14 cellular contexts compared by ENCODE assay signal in the genomic region with DNA sequence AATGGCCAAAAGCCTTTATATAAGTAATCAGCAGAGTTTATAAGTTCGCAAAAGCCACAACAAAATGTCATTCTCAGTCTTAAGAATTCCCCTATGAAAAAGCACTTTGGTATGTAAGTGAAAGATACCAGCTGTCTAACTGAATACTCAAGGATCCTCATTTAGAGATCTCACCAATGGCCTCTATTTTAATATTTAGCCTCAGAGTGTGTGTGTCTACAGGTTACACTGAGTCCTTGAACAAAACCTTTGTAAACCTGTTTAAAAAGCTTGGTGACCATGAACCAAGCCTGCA. TPM values are rescaled to one million over a fixed set of nuclear protein-coding genes. Genes with fewer than 3 reads are reported as not detected.
A peak's percentile ranks its signal among the peaks of the same experiment; 100 is the strongest.
DNase-seq lines count a peak whose midpoint lies in the region; ATAC-seq, FAIRE-seq and TF ChIP-seq lines count a peak whose summit lies in the region.
"Not testable (repeated sequence)": the region's sequence is repeated elsewhere in the genome, so short reads cannot be mapped to it uniquely, and the experiment has no call there.
"Had no signal": no experiment of that assay in that cellular context is flagged by ENCODE, and none has a peak within 500 bp of the region (broad histone marks: within the 10 kb centered on the region; RNA-seq: fewer than 3 reads in every experiment).

No MANE protein-coding gene starts in this region.

- not testable (repeated sequence) for DNase-seq in GM12891 (ENCODE audit: insufficient read length, low spot score); activated T-cell treated with anti-CD3 and anti-CD28 coated beads, Interleukin-2, amount 50 U/mL, for 4 hours

- H3K36me3 Mint-ChIP-seq in activated T-cell treated with anti-CD3 and anti-CD28 coated beads, Interleukin-2, amount 50 U/mL, for 4 hours (ENCODE audit: insufficient read depth); stimulated activated memory B cell treated with anti-CD40 and anti-IgM and Interleukin-4, amounts not matched to agents 10 μg/mL and 1 μg/mL and 100 μg/mL, for 72 hours: not testable (repeated sequence)

- not testable (repeated sequence) for H3K4me3 Mint-ChIP-seq in activated T-cell treated with anti-CD3 and anti-CD28 coated beads, Interleukin-2, amount 50 U/mL, for 4 hours; stimulated activated memory B cell treated with anti-CD40 and anti-IgM and Interleukin-4, amounts not matched to agents 10 μg/mL and 1 μg/mL and 100 μg/mL, for 72 hours

- H3K4me1 Mint-ChIP-seq in activated T-cell treated with anti-CD3 and anti-CD28 coated beads, Interleukin-2, amount 50 U/mL, for 4 hours (ENCODE audit: low read depth); stimulated activated memory B cell treated with anti-CD40 and anti-IgM and Interleukin-4, amounts not matched to agents 10 μg/mL and 1 μg/mL and 100 μg/mL, for 72 hours: not testable (repeated sequence)

- H3K27me3 Mint-ChIP-seq in activated T-cell treated with anti-CD3 and anti-CD28 coated beads, Interleukin-2, amount 50 U/mL, for 4 hours (ENCODE audit: low read depth); stimulated activated memory B cell treated with anti-CD40 and anti-IgM and Interleukin-4, amounts not matched to agents 10 μg/mL and 1 μg/mL and 100 μg/mL, for 72 hours: not testable (repeated sequence)

- peak; percentile 91 for FAIRE-seq in GM12891 (lab: Jason Lieb, UNC)

- not testable (repeated sequence) for H3K27ac Mint-ChIP-seq in stimulated activated memory B cell treated with anti-CD40 and anti-IgM and Interleukin-4, amounts not matched to agents 10 μg/mL and 1 μg/mL and 100 μg/mL, for 72 hours

- H3K9me3 Mint-ChIP-seq in activated T-cell treated with anti-CD3 and anti-CD28 coated beads, Interleukin-2, amount 50 U/mL, for 4 hours; stimulated activated memory B cell treated with anti-CD40 and anti-IgM and Interleukin-4, amounts not matched to agents 10 μg/mL and 1 μg/mL and 100 μg/mL, for 72 hours: not testable (repeated sequence)

- TF ChIP-seq POLR2A in GM12891 (IDR thresholded peaks at IDR 0.05; ENCODE audit: low read depth, low read length): not testable (repeated sequence)

- ATAC-seq in GM18868 (IDR thresholded peaks at IDR 0.05; ENCODE audit: unreplicated experiment): peak; percentile 60
- ATAC-seq in GM19463 (IDR thresholded peaks at IDR 0.05; ENCODE audit: unreplicated experiment): peak; percentile 41
- ATAC-seq in HG02642 (IDR thresholded peaks at IDR 0.05; ENCODE audit: poor library complexity, unreplicated experiment): peak; percentile 34
- ATAC-seq in HG02885 (IDR thresholded peaks at IDR 0.05; ENCODE audit: poor library complexity, unreplicated experiment): peak; percentile 37
- peak; percentile 64 for ATAC-seq in HG03432 (IDR thresholded peaks at IDR 0.05; ENCODE audit: unreplicated experiment)
- peak; percentile 36 to 43 for ATAC-seq in activated T-cell treated with anti-CD3 and anti-CD28 coated beads, Interleukin-2, amount 50 U/mL, for 4 hours
- peak; percentile 76 for ATAC-seq in stimulated activated memory B cell treated with anti-CD40 and anti-IgM and Interleukin-4, amounts not matched to agents 10 μg/mL and 1 μg/mL and 100 μg/mL, for 72 hours

RNA-seq across cellular contexts. Expression of a gene that starts 1.5 kb away (rescaled TPM):
- 0.49 TPM for polyA plus RNA-seq in GM12891 (2012; ENCODE audit: low read depth, missing spikeins)
- total RNA-seq in activated T-cell treated with anti-CD3 and anti-CD28 coated beads, Interleukin-2, amount 50 U/mL, for 4 hours: not detected
- total RNA-seq: Calu3; GM23248; H7; T-helper 1 cell treated with Interleukin-12 subunit alpha and Interleukin-12 subunit beta and Interleukin-4 antibody, amounts not matched to agents 30 ng/mL and 1 ng/mL, for 36 hours had no signal
- polyA plus RNA-seq: BJ, GM23248, IgD-negative memory B cell had no signal

RNA-seq across cellular contexts. Expression of a gene that starts 10.4 kb away (rescaled TPM):
- polyA plus RNA-seq in GM12891 (2012; ENCODE audit: low read depth, missing spikeins): 36.6 TPM
- 10 to 100 TPM; 45.9 to 51.4 (median 50.9) TPM for total RNA-seq in activated T-cell treated with anti-CD3 and anti-CD28 coated beads, Interleukin-2, amount 50 U/mL, for 4 hours

RNA-seq across cellular contexts. Expression of a gene that starts 46.9 kb away (rescaled TPM):
- not detected for polyA plus RNA-seq in GM12891 (2012; ENCODE audit: low read depth, missing spikeins)
- not detected for total RNA-seq in activated T-cell treated with anti-CD3 and anti-CD28 coated beads, Interleukin-2, amount 50 U/mL, for 4 hours
- total RNA-seq: Calu3; GM23248; H7; T-helper 1 cell treated with Interleukin-12 subunit alpha and Interleukin-12 subunit beta and Interleukin-4 antibody, amounts not matched to agents 30 ng/mL and 1 ng/mL, for 36 hours had no signal
- polyA plus RNA-seq: BJ, GM23248, IgD-negative memory B cell had no signal
